ENCODE assay signal across 8 cellular contexts in the genomic region with DNA sequence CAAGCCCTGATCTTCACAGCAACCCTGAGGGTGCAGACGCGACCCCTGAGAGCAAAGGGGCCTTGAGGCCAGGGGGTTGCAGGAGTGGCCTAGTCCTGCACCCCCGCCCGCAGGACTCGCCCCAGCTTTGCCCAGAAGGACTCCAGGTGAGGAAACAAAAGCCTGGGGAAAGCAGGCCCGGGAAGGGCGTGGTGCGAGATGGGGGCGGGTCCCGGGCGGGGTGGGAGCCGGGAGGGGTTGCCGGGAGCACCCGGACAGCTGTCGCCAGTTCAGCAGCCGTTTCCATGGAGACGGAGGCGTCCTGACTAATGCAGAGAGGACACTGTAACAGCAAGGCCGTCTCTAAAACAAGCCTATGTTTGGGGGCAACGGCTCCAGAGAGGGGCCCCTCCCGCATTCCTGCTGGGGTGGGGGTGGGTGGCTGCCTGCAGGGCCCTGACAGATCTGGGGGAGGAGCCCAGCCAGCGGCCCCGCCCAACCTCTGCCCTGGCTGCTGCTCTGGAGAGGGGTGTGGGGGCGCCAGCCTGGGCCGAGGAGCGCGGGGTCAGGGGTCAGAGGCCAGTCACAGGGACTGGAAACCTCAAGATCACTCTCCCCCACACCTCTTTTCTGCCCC. TPM values are rescaled to one million over a fixed set of nuclear protein-coding genes. Genes with fewer than 3 reads are reported as not detected.
DNase-seq lines count a peak whose midpoint lies in the region; ATAC-seq, FAIRE-seq and TF ChIP-seq lines count a peak whose summit lies in the region.

No MANE protein-coding gene starts in this region.

- no peak overlapping the region for H3K4me3 Mint-ChIP-seq in HFFc6

- TF ChIP-seq POLR2A in GM12891 (IDR thresholded peaks at IDR 0.05; ENCODE audit: low read depth, low read length), result no peak

- H3K9me3 Mint-ChIP-seq in HFFc6, result no peaks in the 10 kb centered on the region

- H3K4me3 ChIP-seq in epithelial cell of esophagus (ENCODE audit: low read length), result no peak overlapping the region

- no peaks in the 10 kb centered on the region for H3K36me3 Mint-ChIP-seq in HFFc6 (ENCODE audit: low read depth)

- peak overlapping the region; percentile 59 for H3K27ac Mint-ChIP-seq in HFFc6

- DNase-seq in HFFc6 (peak; percentile 94), NCI-H82 (lab: John Stamatoyannopoulos, UW) (peak; percentile 97), epithelial cell of esophagus (ENCODE audit: low read depth) (peak; percentile 87), midbrain (lab: John Stamatoyannopoulos, UW) (peak; percentile 25), GM12891 (ENCODE audit: insufficient read length, low spot score) (no peak)
- DNase-seq in activated naive CD4-positive, alpha-beta T cell treated with anti-CD3 and anti-CD28 coated beads, Interleukin-2, amount 50 U/mL, for 16 hours, result no peak
- DNase-seq in activated CD4-positive, alpha-beta T cell treated with anti-CD3 and anti-CD28 coated beads, Interleukin-2, amount 50 U/mL, for 48 hours, result no peak

- TF ChIP-seq CTCF in HFFc6 (IDR thresholded peaks at IDR 0.05), result no peak
- TF ChIP-seq CTCF in epithelial cell of esophagus (IDR thresholded peaks at IDR 0.05; ENCODE audit: insufficient read depth, low read depth, low read length, missing control alignments), result no peak

- H3K4me1 Mint-ChIP-seq in HFFc6 (ENCODE audit: low read depth), result no peaks in the 10 kb centered on the region

- no peak for FAIRE-seq in GM12891 (lab: Jason Lieb, UNC)

- ATAC-seq in HG02759 (IDR thresholded peaks at IDR 0.05; ENCODE audit: unreplicated experiment), result no peak

- H3K27me3 Mint-ChIP-seq in HFFc6 (ENCODE audit: insufficient read depth), result peaks cover 14% of the 10 kb centered on the region

TF ChIP-seq in GM12891, 5 proteins besides CTCF, POLR2A, EP300 and RAD21:
- no peak for TF ChIP-seq TAF1 (IDR thresholded peaks at IDR 0.05; ENCODE audit: low read depth, low read length)
- TF ChIP-seq PAX5 (IDR thresholded peaks at IDR 0.05; ENCODE audit: insufficient read depth, low read length, severe bottlenecking), result no peak
- no peak for TF ChIP-seq SPI1 (IDR thresholded peaks at IDR 0.05; ENCODE audit: low read depth, low read length)
- no peak for TF ChIP-seq POLR2AphosphoS5 (IDR thresholded peaks at IDR 0.05; ENCODE audit: low read depth, low read length)
- no peak for TF ChIP-seq POU2F2 (IDR thresholded peaks at IDR 0.05; ENCODE audit: low read depth, low read length)
TF ChIP-seq in GM12891: peak in this region for 0.

RNA-seq across cellular contexts. Expression of a gene that starts 3.0 kb away (rescaled TPM):
- under 1 TPM in 2 of 6 experiments, not detected in 4; 0.21 to 0.28 TPM for total RNA-seq in HFFc6 (2021; fragmentation: NEBNext Ultra II Directional; extraction: Animal tissue kit (Norgen Biotek cat#: 25700))
- polyA plus RNA-seq in GM12891 (2012; ENCODE audit: low read depth, missing spikeins), result not detected

RNA-seq across cellular contexts. Expression of a gene that starts 20.0 kb away (rescaled TPM):
- total RNA-seq in HFFc6 (2021; fragmentation: NEBNext Ultra II Directional; extraction: Animal tissue kit (Norgen Biotek cat#: 25700)), result 1 to 10 TPM; 2.1 to 5.4 (median 2.8) TPM
- 0.60 TPM for polyA plus RNA-seq in GM12891 (2012; ENCODE audit: low read depth, missing spikeins)

RNA-seq across cellular contexts. Expression of a gene that starts 34.7 kb away (rescaled TPM):
- not detected for total RNA-seq in HFFc6 (2021; fragmentation: NEBNext Ultra II Directional; extraction: Animal tissue kit (Norgen Biotek cat#: 25700))
- polyA plus RNA-seq in GM12891 (2012; ENCODE audit: low read depth, missing spikeins), result 0.10 TPM

Comparison
In these comparisons a context has a peak if more than half of its experiments do, and no peak if none do; other contexts are left out.
1. DNase-seq: peak in HFFc6 (single experiment), NCI-H82 (single experiment), epithelial cell of esophagus (single experiment) and midbrain (single experiment); none in activated naive CD4-positive, alpha-beta T cell treated with anti-CD3 and anti-CD28 coated beads, Interleukin-2, amount 50 U/mL, for 16 hours (single experiment), GM12891 (single experiment) and activated CD4-positive, alpha-beta T cell treated with anti-CD3 and anti-CD28 coated beads, Interleukin-2, amount 50 U/mL, for 48 hours (0 of 2).